Comparison of ENCODE assay signal across 1 cellular context in the genomic region with DNA sequence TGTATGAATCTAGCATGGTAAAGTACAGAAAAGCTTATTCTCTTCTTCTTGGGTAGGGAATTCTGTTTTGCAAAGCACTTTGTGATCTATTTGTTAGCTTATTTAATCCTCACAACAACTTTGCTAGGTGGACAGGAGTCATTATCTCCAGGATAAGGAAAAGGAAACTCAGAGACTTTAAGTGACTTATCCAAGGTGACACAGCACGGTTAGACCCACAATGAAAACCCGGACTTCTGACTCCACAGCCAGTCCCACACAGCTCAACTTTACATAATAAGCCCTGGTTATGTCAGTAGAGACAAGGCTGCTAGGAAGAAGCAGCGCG.
TF ChIP-seq lines count a peak whose summit lies in the region.

No MANE protein-coding gene starts in this region.

TF ChIP-seq in HCT116, 20 proteins besides CTCF, POLR2A, EP300 and RAD21 (continued from another document):
- TF ChIP-seq, protein P1, sequence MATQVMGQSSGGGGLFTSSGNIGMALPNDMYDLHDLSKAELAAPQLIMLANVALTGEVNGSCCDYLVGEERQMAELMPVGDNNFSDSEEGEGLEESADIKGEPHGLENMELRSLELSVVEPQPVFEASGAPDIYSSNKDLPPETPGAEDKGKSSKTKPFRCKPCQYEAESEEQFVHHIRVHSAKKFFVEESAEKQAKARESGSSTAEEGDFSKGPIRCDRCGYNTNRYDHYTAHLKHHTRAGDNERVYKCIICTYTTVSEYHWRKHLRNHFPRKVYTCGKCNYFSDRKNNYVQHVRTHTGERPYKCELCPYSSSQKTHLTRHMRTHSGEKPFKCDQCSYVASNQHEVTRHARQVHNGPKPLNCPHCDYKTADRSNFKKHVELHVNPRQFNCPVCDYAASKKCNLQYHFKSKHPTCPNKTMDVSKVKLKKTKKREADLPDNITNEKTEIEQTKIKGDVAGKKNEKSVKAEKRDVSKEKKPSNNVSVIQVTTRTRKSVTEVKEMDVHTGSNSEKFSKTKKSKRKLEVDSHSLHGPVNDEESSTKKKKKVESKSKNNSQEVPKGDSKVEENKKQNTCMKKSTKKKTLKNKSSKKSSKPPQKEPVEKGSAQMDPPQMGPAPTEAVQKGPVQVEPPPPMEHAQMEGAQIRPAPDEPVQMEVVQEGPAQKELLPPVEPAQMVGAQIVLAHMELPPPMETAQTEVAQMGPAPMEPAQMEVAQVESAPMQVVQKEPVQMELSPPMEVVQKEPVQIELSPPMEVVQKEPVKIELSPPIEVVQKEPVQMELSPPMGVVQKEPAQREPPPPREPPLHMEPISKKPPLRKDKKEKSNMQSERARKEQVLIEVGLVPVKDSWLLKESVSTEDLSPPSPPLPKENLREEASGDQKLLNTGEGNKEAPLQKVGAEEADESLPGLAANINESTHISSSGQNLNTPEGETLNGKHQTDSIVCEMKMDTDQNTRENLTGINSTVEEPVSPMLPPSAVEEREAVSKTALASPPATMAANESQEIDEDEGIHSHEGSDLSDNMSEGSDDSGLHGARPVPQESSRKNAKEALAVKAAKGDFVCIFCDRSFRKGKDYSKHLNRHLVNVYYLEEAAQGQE (IDR thresholded peaks at IDR 0.05; ENCODE audit: low read depth): no peak
- no peak for TF ChIP-seq YY1 (IDR thresholded peaks at IDR 0.05; ENCODE audit: extremely low read depth, insufficient replicate concordance, low read depth, low read length)
